In genomic region chr22:29374806-29375205, GRCh38 we compare ENCODE assay signal across 1 cellular context.
A peak's percentile ranks its signal among the peaks of the same experiment; 100 is the strongest.
TF ChIP-seq lines count a peak whose summit lies in the region.

No MANE protein-coding gene starts in this region.

TF ChIP-seq in K562, 482 proteins besides CTCF, POLR2A, EP300 and RAD21:
- TF ChIP-seq ZNF121 (CRISPR knock-in tag; conservative IDR thresholded peaks at IDR 0.05) (peak; percentile 64), ZNF146 (CRISPR knock-in tag; IDR thresholded peaks at IDR 0.05; ENCODE audit: unreplicated experiment) (peak; percentile 52), BCOR (IDR thresholded peaks at IDR 0.05) (0 out of 2 replicates have a peak, but pooled peaks have one; percentile 16)
